Comparison of ENCODE assay signal across 16 cellular contexts in the genomic region with DNA sequence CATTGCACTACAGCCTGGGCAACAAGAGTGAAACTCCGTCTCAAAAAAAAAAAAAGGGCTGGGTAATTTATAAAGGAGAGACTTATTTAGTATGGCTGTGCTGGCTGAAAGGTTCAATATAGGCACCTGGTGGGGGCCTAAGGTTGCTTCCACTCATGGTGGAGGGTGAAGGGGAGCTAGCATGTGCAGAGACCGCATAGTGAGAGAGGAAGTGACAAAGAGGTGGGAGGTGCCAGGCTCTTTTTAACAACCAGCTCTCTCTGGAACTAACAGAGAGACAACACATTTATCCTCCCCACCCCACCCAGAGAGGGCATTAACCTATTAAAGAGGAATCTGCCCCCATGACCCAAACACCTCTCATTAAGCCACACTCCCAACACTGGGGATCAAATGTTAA. TPM values are rescaled to one million over a fixed set of nuclear protein-coding genes. Genes with fewer than 3 reads are reported as not detected.
A peak's percentile ranks its signal among the peaks of the same experiment; 100 is the strongest.
DNase-seq lines count a peak whose midpoint lies in the region; ATAC-seq and TF ChIP-seq lines count a peak whose summit lies in the region.
"Had no signal": no experiment of that assay in that cellular context is flagged by ENCODE, and none has a peak within 500 bp of the region (broad histone marks: within the 10 kb centered on the region; RNA-seq: fewer than 3 reads in every experiment).

No MANE protein-coding gene starts in this region.

- no peaks in the 10 kb centered on the region for H3K27me3 Mint-ChIP-seq in activated naive CD4-positive, alpha-beta T cell treated with anti-CD3 and anti-CD28 coated beads, Interleukin-2, amount 50 U/mL, for 24 hours
- no peaks in the 10 kb centered on the region for H3K27me3 Mint-ChIP-seq in Calu3 (ENCODE audit: unreplicated experiment)

- peaks cover 34% of the 10 kb centered on the region for H3K4me1 Mint-ChIP-seq in activated naive CD4-positive, alpha-beta T cell treated with anti-CD3 and anti-CD28 coated beads, Interleukin-2, amount 50 U/mL, for 24 hours
- peaks cover 5% of the 10 kb centered on the region for H3K4me1 Mint-ChIP-seq in stimulated activated effector memory CD8-positive, alpha-beta T cell treated with anti-CD3 and anti-CD28 coated beads, Interleukin-12 subunit alpha, Interleukin-12 subunit beta, amount 100 ng/mL, for 72 hours
- H3K4me1 Mint-ChIP-seq in Calu3 (ENCODE audit: low read depth, unreplicated experiment): no peaks in the 10 kb centered on the region

- TF ChIP-seq CTCF in OCI-LY3 (IDR thresholded peaks at IDR 0.05; ENCODE audit: low read depth, low read length) (no peak), Calu3 (IDR thresholded peaks at IDR 0.05; ENCODE audit: unreplicated experiment) (no peak)

- H3K4me1 ChIP-seq in OCI-LY3 (ENCODE audit: low read length): no peaks in the 10 kb centered on the region
- H3K4me1 ChIP-seq: sigmoid colon, suprapubic skin had no signal

- H3K79me2 ChIP-seq in OCI-LY3 (ENCODE audit: low read length): no peaks in the 10 kb centered on the region

- H3K4me2 ChIP-seq in OCI-LY3 (ENCODE audit: low read length): no peak overlapping the region

- peak; percentile 72 for ATAC-seq in stimulated activated effector memory CD8-positive, alpha-beta T cell treated with anti-CD3 and anti-CD28 coated beads, Interleukin-12 subunit alpha, Interleukin-12 subunit beta, amount 100 ng/mL, for 72 hours
- no peak for ATAC-seq in HG02588 (IDR thresholded peaks at IDR 0.05; ENCODE audit: unreplicated experiment)

- no peaks in the 10 kb centered on the region for H3K9me3 Mint-ChIP-seq in activated naive CD4-positive, alpha-beta T cell treated with anti-CD3 and anti-CD28 coated beads, Interleukin-2, amount 50 U/mL, for 24 hours
- no peaks in the 10 kb centered on the region for H3K9me3 Mint-ChIP-seq in stimulated activated effector memory CD8-positive, alpha-beta T cell treated with anti-CD3 and anti-CD28 coated beads, Interleukin-12 subunit alpha, Interleukin-12 subunit beta, amount 100 ng/mL, for 72 hours
- no peaks in the 10 kb centered on the region for H3K9me3 Mint-ChIP-seq in Calu3 (ENCODE audit: low read depth, unreplicated experiment)
- H3K9me3 Mint-ChIP-seq: H9 had no signal

- no peak overlapping the region for H3K4me3 ChIP-seq in OCI-LY3 (ENCODE audit: low read length)
- H3K4me3 ChIP-seq: lung, MG63, sigmoid colon, suprapubic skin had no signal

- H3K36me3 ChIP-seq in OCI-LY3 (replicated peaks; ENCODE audit: low read depth, low read length): no peaks in the 10 kb centered on the region
- H3K36me3 ChIP-seq: MG63, sigmoid colon, suprapubic skin had no signal

- peak overlapping the region; percentile 70 for H2AFZ ChIP-seq in OCI-LY3 (ENCODE audit: low read depth, low read length)

- H3K27ac ChIP-seq in OCI-LY3 (ENCODE audit: low read length): no peak overlapping the region
- H3K27ac ChIP-seq: sigmoid colon, suprapubic skin had no signal

- no peak overlapping the region for H3K9ac ChIP-seq in OCI-LY3 (ENCODE audit: low read length)

- H3K27me3 ChIP-seq in OCI-LY3 (ENCODE audit: low read depth, low read length): no peaks in the 10 kb centered on the region
- H3K27me3 ChIP-seq: MG63, sigmoid colon had no signal

- DNase-seq in activated gamma-delta T cell treated with Interleukin-2 at 50 U/mL for 16 hours (peak; percentile 11), activated gamma-delta T cell (lab: John Stamatoyannopoulos, UW) (no peak), Calu3 (no peak), NCI-H1436 (lab: John Stamatoyannopoulos, UW) (no peak)
- no peak for DNase-seq in stimulated activated effector memory CD8-positive, alpha-beta T cell treated with anti-CD3 and anti-CD28 coated beads, Interleukin-12 subunit alpha, Interleukin-12 subunit beta, amount 100 ng/mL, for 72 hours (ENCODE audit: low spot score in 2 of 2)
- DNase-seq: effector memory CD4-positive, alpha-beta T cell; H9; MG63; NCI-H2171 treated with DMSO at 0.1 percent for 48 hours; sigmoid colon had no signal

- H4K20me1 ChIP-seq in OCI-LY3 (ENCODE audit: insufficient read depth, low read length): no peaks in the 10 kb centered on the region

- no TSS peak for BruUV-seq in Calu3 (replicated peaks; lab: Mats Ljungman, UMichigan)

- intact Hi-C loops in Calu3 (cut with micrococcal nuclease; ENCODE audit: unreplicated experiment): no loop called here

- H3K36me3 Mint-ChIP-seq in activated naive CD4-positive, alpha-beta T cell treated with anti-CD3 and anti-CD28 coated beads, Interleukin-2, amount 50 U/mL, for 24 hours: no peaks in the 10 kb centered on the region
- no peaks in the 10 kb centered on the region for H3K36me3 Mint-ChIP-seq in stimulated activated effector memory CD8-positive, alpha-beta T cell treated with anti-CD3 and anti-CD28 coated beads, Interleukin-12 subunit alpha, Interleukin-12 subunit beta, amount 100 ng/mL, for 72 hours
- no peaks in the 10 kb centered on the region for H3K36me3 Mint-ChIP-seq in Calu3 (ENCODE audit: insufficient read depth, unreplicated experiment)

- H3K9me3 ChIP-seq in OCI-LY3 (ENCODE audit: insufficient read depth, low read length): no peaks in the 10 kb centered on the region
- H3K9me3 ChIP-seq: MG63, sigmoid colon, suprapubic skin had no signal

- H3K4me3 Mint-ChIP-seq in activated naive CD4-positive, alpha-beta T cell treated with anti-CD3 and anti-CD28 coated beads, Interleukin-2, amount 50 U/mL, for 24 hours: peak overlapping the region; percentile 36
- no peak overlapping the region for H3K4me3 Mint-ChIP-seq in stimulated activated effector memory CD8-positive, alpha-beta T cell treated with anti-CD3 and anti-CD28 coated beads, Interleukin-12 subunit alpha, Interleukin-12 subunit beta, amount 100 ng/mL, for 72 hours
- no peak overlapping the region for H3K4me3 Mint-ChIP-seq in Calu3 (ENCODE audit: low read depth, unreplicated experiment)
- H3K4me3 Mint-ChIP-seq: H9 had no signal

- H3K27ac Mint-ChIP-seq in activated naive CD4-positive, alpha-beta T cell treated with anti-CD3 and anti-CD28 coated beads, Interleukin-2, amount 50 U/mL, for 24 hours: peak overlapping the region; percentile 90
- H3K27ac Mint-ChIP-seq in stimulated activated effector memory CD8-positive, alpha-beta T cell treated with anti-CD3 and anti-CD28 coated beads, Interleukin-12 subunit alpha, Interleukin-12 subunit beta, amount 100 ng/mL, for 72 hours: peak overlapping the region; percentile 43
- H3K27ac Mint-ChIP-seq in Calu3 (ENCODE audit: unreplicated experiment): no peak overlapping the region
- H3K27ac Mint-ChIP-seq: H9 had no signal

- CTCF ChIA-PET in Calu3 (lab: Charles Lee): no interaction called here

RNA-seq across cellular contexts. Expression of a gene that starts 28.9 kb away (rescaled TPM):
- 47.0 and 49.2 TPM in 2 replicates for total RNA-seq in Calu3 (2022)

RNA-seq across cellular contexts. Expression of a gene that starts 35.1 kb away (rescaled TPM):
- not detected in 2 replicates for total RNA-seq in Calu3 (2022)
- total RNA-seq: fibroblast of villous mesenchyme, H9, lung, sigmoid colon, suprapubic skin had no signal
